Comparison of ENCODE assay signal across 15 cellular contexts in the genomic region with DNA sequence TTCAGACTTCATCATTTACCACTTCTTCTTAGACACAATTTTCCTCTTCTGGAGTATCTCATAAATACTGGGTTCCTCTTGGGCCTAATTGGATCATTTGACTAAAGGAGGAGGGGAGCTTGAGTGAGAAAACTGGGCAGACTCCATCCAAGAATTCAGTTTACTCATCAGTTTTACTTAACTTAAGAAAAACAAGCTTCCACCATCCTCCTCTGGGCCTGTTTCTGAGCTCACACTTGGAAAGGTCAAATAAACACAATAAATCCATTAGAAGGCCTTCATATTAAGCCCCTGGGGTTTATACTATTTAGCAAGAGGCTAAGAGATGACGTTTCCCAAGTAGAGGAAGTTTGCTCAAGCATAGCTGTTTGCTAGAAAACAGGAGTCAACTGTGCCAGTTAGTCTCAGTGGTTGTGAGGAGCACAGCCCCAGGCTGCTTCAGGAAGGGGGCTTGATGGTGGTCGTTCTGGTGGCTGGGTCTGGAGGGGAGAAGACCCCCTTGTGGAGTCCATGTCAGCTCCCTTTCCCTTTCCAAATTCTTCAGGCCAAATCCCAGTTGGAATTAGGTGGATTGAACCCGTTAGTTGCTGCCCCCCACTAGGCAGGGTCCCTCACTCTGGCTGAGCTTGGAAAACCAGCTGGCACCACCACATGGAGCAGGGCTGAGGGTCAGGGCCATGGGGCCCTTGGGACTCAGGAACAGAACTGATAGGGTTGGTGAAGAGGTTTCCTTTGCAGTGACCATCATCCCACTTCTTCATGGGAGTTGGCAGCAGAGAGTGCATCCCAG.
A peak's percentile ranks its signal among the peaks of the same experiment; 100 is the strongest.
DNase-seq lines count a peak whose midpoint lies in the region; ATAC-seq and TF ChIP-seq lines count a peak whose summit lies in the region.
"Had no signal": no experiment of that assay in that cellular context is flagged by ENCODE, and none has a peak within 500 bp of the region (broad histone marks: within the 10 kb centered on the region; RNA-seq: fewer than 3 reads in every experiment).

No MANE protein-coding gene starts in this region.

- no peak overlapping the region for H3K4me3 Mint-ChIP-seq in CD4-positive, alpha-beta T cell
- H3K4me3 Mint-ChIP-seq: activated naive CD8-positive, alpha-beta T cell treated with anti-CD3 and anti-CD28 coated beads, Interleukin-2, amount 10 ng/mL, durations not matched to agents 7 days and 5 days; B cell; naive thymus-derived CD8-positive, alpha-beta T cell had no signal

- POLR2A ChIA-PET in CD4-positive, alpha-beta T cell (lab: Charles Lee): interaction anchor here (0.9 kb wide), 1 partner anchor 116 kb away, joined by 3 read pairs; the partner anchor contains the start of gene PXYLP1
- POLR2A ChIA-PET in HEK293T (lab: Yijun Ruan, JAX): no interaction called here

- no peaks in the 10 kb centered on the region for H3K36me3 ChIP-seq in mucosa of rectum (ENCODE audit: control insufficient read depth in 2 of 2, insufficient read depth in 2 of 2, low read length in 2 of 2)
- H3K36me3 ChIP-seq in stomach smooth muscle (ENCODE audit: control insufficient read depth in 2 of 2, insufficient read depth in 2 of 2, low read length in 2 of 2): no peaks in the 10 kb centered on the region

- no peak for ATAC-seq in CD4-positive, alpha-beta T cell (ENCODE audit: poor library complexity)
- no peak for ATAC-seq in HG03432 (IDR thresholded peaks at IDR 0.05; ENCODE audit: unreplicated experiment)
- ATAC-seq: naive thymus-derived CD8-positive, alpha-beta T cell; PC-3 had no signal

- H3K9me3 Mint-ChIP-seq in CD4-positive, alpha-beta T cell: peaks cover 2% of the 10 kb centered on the region

- H3K9ac ChIP-seq in mucosa of rectum (ENCODE audit: low read depth in 1 of 2, low read length in 2 of 2) (no peak overlapping the region), stomach smooth muscle (ENCODE audit: low read length in 2 of 2) (no peak overlapping the region)

- H3K27ac Mint-ChIP-seq in CD4-positive, alpha-beta T cell: no peak overlapping the region
- H3K27ac Mint-ChIP-seq: activated naive CD8-positive, alpha-beta T cell treated with anti-CD3 and anti-CD28 coated beads, Interleukin-2, amount 10 ng/mL, durations not matched to agents 7 days and 5 days; B cell; naive thymus-derived CD8-positive, alpha-beta T cell had no signal

- H3K4me1 Mint-ChIP-seq in CD4-positive, alpha-beta T cell (ENCODE audit: low read depth): no peaks in the 10 kb centered on the region
- H3K4me1 Mint-ChIP-seq: activated naive CD8-positive, alpha-beta T cell treated with anti-CD3 and anti-CD28 coated beads, Interleukin-2, amount 10 ng/mL, durations not matched to agents 7 days and 5 days; B cell; naive thymus-derived CD8-positive, alpha-beta T cell had no signal

- H3K27me3 ChIP-seq in mucosa of rectum (ENCODE audit: control insufficient read depth in 2 of 2, insufficient read depth in 2 of 2, low read length in 2 of 2) (no peaks in the 10 kb centered on the region), stomach smooth muscle (ENCODE audit: control insufficient read depth in 1 of 2, insufficient read depth in 2 of 2, low read length in 2 of 2) (no peaks in the 10 kb centered on the region)
- H3K27me3 ChIP-seq in CD4-positive, alpha-beta T cell (ENCODE audit: control insufficient read depth, insufficient read depth, low read length): no peaks in the 10 kb centered on the region

- CTCF ChIA-PET in CD4-positive, alpha-beta T cell (lab: Charles Lee): interaction anchor here (1.3 kb wide), 1 partner anchor 10 kb away, joined by 3 read pairs; no protein-coding TSS in a partner anchor
- CTCF ChIA-PET in HEK293T (lab: Yijun Ruan, JAX): interaction anchor here (0.6 to 2.2 kb wide), 12 partner anchors 8 to 116 kb away, joined by 3 to 14 read pairs (median 4); partner anchors contain the start of gene SPSB4

- peak; percentile 39 for DNase-seq in NCI-H460 (ENCODE audit: extremely low read depth, low read depth)
- peak; percentile 73 for DNase-seq in foreskin melanocyte
- no peak for DNase-seq in activated naive CD4-positive, alpha-beta T cell treated with Interleukin-2 at 50 U/mL for 16 hours
- no peak for DNase-seq in CD4-positive, alpha-beta T cell
- no peak for DNase-seq in HEK293T (ENCODE audit: extremely low spot score)
- DNase-seq: activated naive CD8-positive, alpha-beta T cell treated with anti-CD3 and anti-CD28 coated beads, Interleukin-2, amount 10 ng/mL, durations not matched to agents 7 days and 5 days; DMS79; naive thymus-derived CD8-positive, alpha-beta T cell; NCI-H1417 had no signal

- no peaks in the 10 kb centered on the region for H3K9me3 ChIP-seq in mucosa of rectum (ENCODE audit: control insufficient read depth in 2 of 2, low read length in 2 of 2)
- no peaks in the 10 kb centered on the region for H3K9me3 ChIP-seq in stomach smooth muscle (ENCODE audit: control insufficient read depth in 2 of 2, low read length in 2 of 2)
- no peaks in the 10 kb centered on the region for H3K9me3 ChIP-seq in CD4-positive, alpha-beta T cell (ENCODE audit: control insufficient read depth, low read length)

- no peak overlapping the region for H3K4me3 ChIP-seq in mucosa of rectum (ENCODE audit: low read length in 2 of 2)
- no peak overlapping the region for H3K4me3 ChIP-seq in stomach smooth muscle (ENCODE audit: low read length in 2 of 2)
- H3K4me3 ChIP-seq: GM12878 had no signal

- H3K27ac ChIP-seq in mucosa of rectum (ENCODE audit: low read depth in 2 of 2, low read length in 2 of 2): peak overlapping the region; percentile 23 to 67
- H3K27ac ChIP-seq in stomach smooth muscle (ENCODE audit: low read length): peak overlapping the region; percentile 56
- no peak overlapping the region for H3K27ac ChIP-seq in CD4-positive, alpha-beta T cell (ENCODE audit: low read depth, low read length)

- H3K27me3 Mint-ChIP-seq in CD4-positive, alpha-beta T cell: no peaks in the 10 kb centered on the region

- H3K4me1 ChIP-seq in mucosa of rectum (ENCODE audit: control insufficient read depth in 2 of 2, insufficient read depth in 2 of 2, low read length in 2 of 2) (peaks cover 0 to 3% of the 10 kb centered on the region in 2 donors), stomach smooth muscle (ENCODE audit: control insufficient read depth, insufficient read depth, low read length) (no peaks in the 10 kb centered on the region)

- no peaks in the 10 kb centered on the region for H3K36me3 Mint-ChIP-seq in CD4-positive, alpha-beta T cell (ENCODE audit: low read depth)
- H3K36me3 Mint-ChIP-seq: activated naive CD8-positive, alpha-beta T cell treated with anti-CD3 and anti-CD28 coated beads, Interleukin-2, amount 10 ng/mL, durations not matched to agents 7 days and 5 days; naive thymus-derived CD8-positive, alpha-beta T cell had no signal

- TF ChIP-seq CTCF in CD4-positive, alpha-beta T cell (IDR thresholded peaks at IDR 0.05): no peak

- intact Hi-C loops in CD4-positive, alpha-beta T cell (cut with DNase I, micrococcal nuclease): no loop called here

TF ChIP-seq in HEK293T, 16 proteins besides CTCF, POLR2A, EP300 and RAD21:
- no peak for TF ChIP-seq L3MBTL2 (conservative IDR thresholded peaks at IDR 0.05)
- no peak for TF ChIP-seq FOXA1 (IDR thresholded peaks at IDR 0.05)
- no peak for TF ChIP-seq ELF4 (IDR thresholded peaks at IDR 0.05)
- TF ChIP-seq SP1 (IDR thresholded peaks at IDR 0.05): no peak
- no peak for TF ChIP-seq CTBP1 (IDR thresholded peaks at IDR 0.05; ENCODE audit: borderline replicate concordance)
- TF ChIP-seq BHLHE40 (IDR thresholded peaks at IDR 0.05; ENCODE audit: borderline replicate concordance): no peak
- TF ChIP-seq HDGF (IDR thresholded peaks at IDR 0.05; ENCODE audit: borderline replicate concordance): no peak
- no peak for TF ChIP-seq PKNOX1 (IDR thresholded peaks at IDR 0.05)
- no peak for TF ChIP-seq ZNF384 (IDR thresholded peaks at IDR 0.05)
- TF ChIP-seq FOXK2 (IDR thresholded peaks at IDR 0.05): no peak
- no peak for TF ChIP-seq SUZ12 (IDR thresholded peaks at IDR 0.05)
- TF ChIP-seq NFRKB (IDR thresholded peaks at IDR 0.05): no peak

Comparison
In these comparisons a context has a peak if more than half of its experiments do, and no peak if none do; other contexts are left out.
1. DNase-seq: peak in NCI-H460 (single experiment) and foreskin melanocyte (single experiment); none in activated naive CD4-positive, alpha-beta T cell treated with Interleukin-2 at 50 U/mL for 16 hours (single experiment), CD4-positive, alpha-beta T cell (0 of 10) and HEK293T (single experiment).